ENCODE assay signal across 13 cellular contexts in genomic region chr2:75729861-75730260, GRCh38. TPM values are rescaled to one million over a fixed set of nuclear protein-coding genes. Genes with fewer than 3 reads are reported as not detected.
DNase-seq lines count a peak whose midpoint lies in the region; ATAC-seq and TF ChIP-seq lines count a peak whose summit lies in the region.
"Had no signal": no experiment of that assay in that cellular context is flagged by ENCODE, and none has a peak within 500 bp of the region (broad histone marks: within the 10 kb centered on the region; RNA-seq: fewer than 3 reads in every experiment).

No MANE protein-coding gene starts in this region.

- H3K36me3 Mint-ChIP-seq in nephron (ENCODE audit: low read depth), result no peaks in the 10 kb centered on the region
- H3K36me3 Mint-ChIP-seq in activated naive CD4-positive, alpha-beta T cell treated with anti-CD3 and anti-CD28 coated beads for 36 hours (ENCODE audit: low read depth), result no peaks in the 10 kb centered on the region
- H3K36me3 Mint-ChIP-seq: activated naive CD8-positive, alpha-beta T cell had no signal

- CTCF ChIA-PET in activated naive CD4-positive, alpha-beta T cell treated with anti-CD3 and anti-CD28 coated beads for 36 hours (lab: Charles Lee), result interaction anchor here (1.3 kb wide), 1 partner anchor 19 kb away, joined by 3 read pairs; the partner anchor contains the start of gene GCFC2

- no peak overlapping the region for H3K27ac ChIP-seq in body of pancreas
- H3K27ac ChIP-seq: heart left ventricle, pancreas had no signal

- H3K36me3 ChIP-seq in body of pancreas (replicated peaks in 1 of 2; ENCODE audit: insufficient read depth in 1 of 2, low read depth in 2 of 2), result no peaks in the 10 kb centered on the region
- H3K36me3 ChIP-seq: heart left ventricle, pancreas had no signal

- no peak for TF ChIP-seq POLR2A in body of pancreas (IDR thresholded peaks at IDR 0.05)

- peak; percentile 38 for DNase-seq in DMS 273 (lab: John Stamatoyannopoulos, UW; ENCODE audit: unreplicated experiment)
- no peak for DNase-seq in DMS 273 treated with DMSO at 0.1 percent for 48 hours (lab: John Stamatoyannopoulos, UW)
- DNase-seq in LNCaP clone FGC (ENCODE audit: low read depth), result no peak
- DNase-seq in body of pancreas, result no peak
- no peak for DNase-seq in activated naive CD4-positive, alpha-beta T cell treated with anti-CD3 and anti-CD28 coated beads for 36 hours
- DNase-seq in activated effector memory CD4-positive, alpha-beta T cell treated with Interleukin-2 at 50 U/mL for 16 hours, result no peak
- DNase-seq: 8988T, heart left ventricle, NCI-H187, pancreas had no signal

- WGBS in body of pancreas, 2 donors, result 40 to 43% methylated on average over 5 of the region's 5 CpGs

- intact Hi-C loops in body of pancreas (cut with DNase I), result no loop called here
- intact Hi-C loops in activated naive CD4-positive, alpha-beta T cell treated with anti-CD3 and anti-CD28 coated beads for 36 hours (cut with micrococcal nuclease), result no loop called here

- H3K4me3 Mint-ChIP-seq in nephron, result no peak overlapping the region
- no peak overlapping the region for H3K4me3 Mint-ChIP-seq in activated naive CD4-positive, alpha-beta T cell treated with anti-CD3 and anti-CD28 coated beads for 36 hours
- H3K4me3 Mint-ChIP-seq: activated naive CD8-positive, alpha-beta T cell had no signal

- H3K4me1 ChIP-seq in body of pancreas, result no peaks in the 10 kb centered on the region
- H3K4me1 ChIP-seq: heart left ventricle, pancreas had no signal

- H3K9me3 ChIP-seq in body of pancreas, result no peaks in the 10 kb centered on the region
- H3K9me3 ChIP-seq: heart left ventricle, pancreas had no signal

- peaks cover 5% of the 10 kb centered on the region for H3K4me1 Mint-ChIP-seq in nephron
- no peaks in the 10 kb centered on the region for H3K4me1 Mint-ChIP-seq in activated naive CD4-positive, alpha-beta T cell treated with anti-CD3 and anti-CD28 coated beads for 36 hours (ENCODE audit: low read depth)

- peak; percentile 43 for TF ChIP-seq CTCF in LNCaP clone FGC (IDR thresholded peaks at IDR 0.05; ENCODE audit: control insufficient read depth, extremely low read depth, insufficient read depth)
- TF ChIP-seq CTCF in body of pancreas (IDR thresholded peaks at IDR 0.05), result peak in 5 of 7 experiments; percentile 20 to 36 (median 25)
- TF ChIP-seq CTCF in nephron (IDR thresholded peaks at IDR 0.05; ENCODE audit: unreplicated experiment in 3 of 3), result peak; percentile 34 to 51 (median 41)

- H3K27me3 ChIP-seq in body of pancreas, result no peaks in the 10 kb centered on the region
- H3K27me3 ChIP-seq: pancreas had no signal

- no peak for ATAC-seq in body of pancreas
- ATAC-seq in HG02763 (IDR thresholded peaks at IDR 0.05; ENCODE audit: unreplicated experiment), result no peak
- ATAC-seq: heart left ventricle had no signal

- H3K4me3 ChIP-seq in LNCaP clone FGC (ENCODE audit: low read depth, low read length) (no peak overlapping the region), body of pancreas (no peak overlapping the region)
- H3K4me3 ChIP-seq: heart left ventricle, pancreas had no signal

- H3K27me3 Mint-ChIP-seq in nephron (ENCODE audit: low read depth), result no peaks in the 10 kb centered on the region
- H3K27me3 Mint-ChIP-seq in activated naive CD4-positive, alpha-beta T cell treated with anti-CD3 and anti-CD28 coated beads for 36 hours (ENCODE audit: low read depth), result peaks cover 9% of the 10 kb centered on the region

- H3K27ac Mint-ChIP-seq in nephron, result peak overlapping the region; percentile 13 to 43 (median 33)
- H3K27ac Mint-ChIP-seq in activated naive CD4-positive, alpha-beta T cell treated with anti-CD3 and anti-CD28 coated beads for 36 hours, result no peak overlapping the region
- H3K27ac Mint-ChIP-seq: activated naive CD8-positive, alpha-beta T cell had no signal

- peaks cover 2% of the 10 kb centered on the region for H3K9me3 Mint-ChIP-seq in nephron
- H3K9me3 Mint-ChIP-seq in activated naive CD4-positive, alpha-beta T cell treated with anti-CD3 and anti-CD28 coated beads for 36 hours, result no peaks in the 10 kb centered on the region

RNA-seq across cellular contexts. Expression of gene GCFC2, which starts 19.1 kb away (rescaled TPM):
- total RNA-seq in body of pancreas, result 10 to 100 TPM; 23.4 to 28.8 TPM
- total RNA-seq in activated naive CD4-positive, alpha-beta T cell treated with anti-CD3 and anti-CD28 coated beads for 36 hours, result 10 to 100 TPM; 30.5 to 36.4 TPM
